8 cellular contexts compared by ENCODE assay signal in the genomic region with DNA sequence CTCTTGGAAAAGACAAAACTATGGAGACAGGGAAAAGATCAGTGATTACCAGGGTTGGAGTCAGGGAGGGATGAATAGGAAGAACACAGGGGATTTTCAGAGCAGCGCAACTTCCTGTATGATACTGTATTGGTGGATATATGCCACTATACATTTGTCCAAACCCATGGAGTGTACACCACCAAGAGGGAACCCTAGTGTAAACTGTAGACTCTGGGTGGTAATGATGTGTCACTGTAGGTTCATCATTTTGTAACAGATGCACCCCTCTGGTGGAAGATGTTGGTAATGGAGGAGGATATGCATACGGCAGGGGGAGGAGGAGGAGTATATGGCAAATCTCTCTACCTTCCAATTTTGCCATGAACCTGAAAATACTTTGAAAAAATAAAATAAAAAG.
DNase-seq lines count a peak whose midpoint lies in the region; ATAC-seq and TF ChIP-seq lines count a peak whose summit lies in the region.

No MANE protein-coding gene starts in this region.

- no peaks in the 10 kb centered on the region for H3K4me1 Mint-ChIP-seq in endothelial cell (ENCODE audit: unreplicated experiment)

- DNase-seq in DMS53 (lab: John Stamatoyannopoulos, UW): peak; percentile 59
- DNase-seq in M059J (ENCODE audit: low read depth): peak; percentile 36
- peak; percentile 15 for DNase-seq in endothelial cell (ENCODE audit: low spot score)
- DNase-seq in NCI-H1092 treated with DMSO at 0.1 percent for 48 hours (lab: John Stamatoyannopoulos, UW): no peak
- DNase-seq in KG1 (lab: John Stamatoyannopoulos, UW): no peak
- no peak for DNase-seq in activated gamma-delta T cell (lab: John Stamatoyannopoulos, UW)
- DNase-seq in activated T-cell treated with anti-CD3 and anti-CD28 coated beads, Interleukin-2, amount 50 U/mL, for 48 hours: no peak

- ATAC-seq in GM21526 (IDR thresholded peaks at IDR 0.05; ENCODE audit: low FRiP score, unreplicated experiment): peak; percentile 37

- no peaks in the 10 kb centered on the region for H3K9me3 Mint-ChIP-seq in endothelial cell (ENCODE audit: unreplicated experiment)

- no peaks in the 10 kb centered on the region for H3K27me3 Mint-ChIP-seq in endothelial cell (ENCODE audit: unreplicated experiment)

- H3K4me3 Mint-ChIP-seq in endothelial cell (ENCODE audit: unreplicated experiment): no peak overlapping the region

- peak; percentile 53 for TF ChIP-seq CTCF in endothelial cell (IDR thresholded peaks at IDR 0.05; ENCODE audit: unreplicated experiment)

- H3K36me3 Mint-ChIP-seq in endothelial cell (ENCODE audit: low read depth, unreplicated experiment): no peaks in the 10 kb centered on the region

- H3K27ac Mint-ChIP-seq in endothelial cell (ENCODE audit: unreplicated experiment): no peak overlapping the region

Comparison
In these comparisons a context has a peak if more than half of its experiments do, and no peak if none do; other contexts are left out.
1. DNase-seq: peak in DMS53 (single experiment), M059J (single experiment) and endothelial cell (single experiment); none in NCI-H1092 treated with DMSO at 0.1 percent for 48 hours (single experiment), KG1 (single experiment), activated gamma-delta T cell (single experiment) and activated T-cell treated with anti-CD3 and anti-CD28 coated beads, Interleukin-2, amount 50 U/mL, for 48 hours (0 of 2).